Comparison of ENCODE assay signal across 27 cellular contexts in the genomic region with DNA sequence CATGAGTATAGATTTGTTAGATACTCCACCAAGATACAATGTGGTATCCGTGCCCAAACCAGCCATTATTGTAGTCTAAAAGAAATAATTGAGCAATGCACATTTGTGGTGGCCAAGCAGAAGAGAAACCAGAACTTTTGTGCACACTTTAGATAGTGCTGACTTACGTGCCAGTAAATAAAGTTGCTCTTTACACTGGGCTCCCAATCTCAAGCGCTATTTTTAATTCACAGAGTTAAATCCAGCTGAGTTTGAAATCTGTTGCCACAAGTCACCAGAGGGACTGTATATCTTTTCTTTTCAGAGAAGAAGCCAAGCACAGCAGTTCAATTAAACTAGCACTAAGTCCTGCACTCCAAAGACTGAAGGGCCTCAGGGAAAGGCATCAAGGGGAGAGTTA.
"Had no signal": no experiment of that assay in that cellular context is flagged by ENCODE, and none has a peak within 500 bp of the region (broad histone marks: within the 10 kb centered on the region; RNA-seq: fewer than 3 reads in every experiment).

No MANE protein-coding gene starts in this region.

- ATAC-seq: esophagus mucosa; gastrocnemius medialis; left colon; mucosa of descending colon; naive thymus-derived CD4-positive, alpha-beta T cell; sciatic nerve; stimulated activated naive CD8-positive, alpha-beta T cell treated with anti-CD3 and anti-CD28 coated beads, Interleukin-15, amount 100 ng/mL, for 72 hours; upper lobe of right lung had no signal

- H3K9me3 ChIP-seq: colonic mucosa, gastrocnemius medialis, mucosa of descending colon, suprapubic skin, transverse colon, upper lobe of right lung, uterus had no signal

- H3K27ac ChIP-seq: colonic mucosa, epithelial cell of prostate, gastrocnemius medialis, neural progenitor cell, parathyroid adenoma, suprapubic skin, transverse colon, upper lobe of right lung, uterus had no signal

- DNase-seq: colonic mucosa; effector CD8-positive, alpha-beta T cell; endodermal cell; foreskin fibroblast; gastrocnemius medialis; head of caudate nucleus; hippocampal formation; left colon; mucosa of descending colon; naive thymus-derived CD4-positive, alpha-beta T cell; stimulated activated CD4-positive, alpha-beta T cell treated with anti-CD3 and anti-CD28 coated beads, Interleukin-12 subunit alpha, Interleukin-12 subunit beta, amount 100 ng/mL, for 4 hours; stimulated activated CD4-positive, alpha-beta T cell treated with anti-CD3 and anti-CD28 coated beads, Interleukin-1b, Interleukin-23, amount 100 ng/mL, for 48 hours; stimulated activated CD4-positive, alpha-beta T cell treated with anti-CD3 and anti-CD28 coated beads, Interleukin-4, amount 100 ng/mL, for 1 hour; stimulated activated CD8-positive, alpha-beta memory T cell treated with anti-CD3 and anti-CD28 coated beads, Interleukin-4, amount 100 ng/mL, for 48 hours; stimulated activated naive CD4-positive, alpha-beta T cell; stimulated activated naive CD8-positive, alpha-beta T cell treated with anti-CD3 and anti-CD28 coated beads, Interleukin-15, amount 100 ng/mL, for 72 hours; transverse colon; upper lobe of right lung; uterus had no signal

- H3K4me3 ChIP-seq: colonic mucosa, gastrocnemius medialis, lung, mucosa of descending colon, neural progenitor cell, smooth muscle cell, suprapubic skin, transverse colon, upper lobe of right lung, uterus had no signal

- H3K4me1 ChIP-seq: colonic mucosa, gastrocnemius medialis, neural progenitor cell, parathyroid adenoma, suprapubic skin, transverse colon, upper lobe of right lung, uterus had no signal

- H3K36me3 ChIP-seq: colonic mucosa, gastrocnemius medialis, neural progenitor cell, suprapubic skin, transverse colon, upper lobe of right lung, uterus had no signal

- H3K27me3 ChIP-seq: colonic mucosa, gastrocnemius medialis, neural progenitor cell, suprapubic skin, transverse colon, upper lobe of right lung, uterus had no signal
